8 cellular contexts compared by ENCODE assay signal in genomic region chr7:2680792-2681490, GRCh38. TPM values are rescaled to one million over a fixed set of nuclear protein-coding genes. Genes with fewer than 3 reads are reported as not detected.
DNase-seq lines count a peak whose midpoint lies in the region; ATAC-seq, FAIRE-seq and TF ChIP-seq lines count a peak whose summit lies in the region.

No MANE protein-coding gene starts in this region.

- peaks cover 1% of the 10 kb centered on the region for H3K27me3 Mint-ChIP-seq in activated naive CD4-positive, alpha-beta T cell treated with anti-CD3 and anti-CD28 coated beads for 36 hours (ENCODE audit: low read depth)
- H3K27me3 Mint-ChIP-seq in glutamatergic neuron (ENCODE audit: unreplicated experiment): peaks cover 3% of the 10 kb centered on the region
- H3K27me3 Mint-ChIP-seq in osteocyte (ENCODE audit: unreplicated experiment): no peaks in the 10 kb centered on the region
- H3K27me3 Mint-ChIP-seq in type B pancreatic cell: peaks cover 3% of the 10 kb centered on the region

- CTCF ChIA-PET in activated naive CD4-positive, alpha-beta T cell treated with anti-CD3 and anti-CD28 coated beads for 36 hours (lab: Charles Lee): interaction anchor here (0.6 to 5.2 kb wide), 7 partner anchors 10 to 230 kb away, joined by 3 to 25 read pairs (median 6); no protein-coding TSS in a partner anchor

- no peak overlapping the region for H3K4me3 Mint-ChIP-seq in activated naive CD4-positive, alpha-beta T cell treated with anti-CD3 and anti-CD28 coated beads for 36 hours
- H3K4me3 Mint-ChIP-seq in glutamatergic neuron (ENCODE audit: unreplicated experiment) (no peak overlapping the region), osteocyte (ENCODE audit: unreplicated experiment) (no peak overlapping the region), type B pancreatic cell (no peak overlapping the region)

- H3K9me3 Mint-ChIP-seq in activated naive CD4-positive, alpha-beta T cell treated with anti-CD3 and anti-CD28 coated beads for 36 hours: no peaks in the 10 kb centered on the region
- H3K9me3 Mint-ChIP-seq in glutamatergic neuron (ENCODE audit: unreplicated experiment) (peaks cover 3% of the 10 kb centered on the region), osteocyte (ENCODE audit: unreplicated experiment) (no peaks in the 10 kb centered on the region), type B pancreatic cell (no peaks in the 10 kb centered on the region)

- H3K27ac Mint-ChIP-seq in activated naive CD4-positive, alpha-beta T cell treated with anti-CD3 and anti-CD28 coated beads for 36 hours: no peak overlapping the region
- no peak overlapping the region for H3K27ac Mint-ChIP-seq in glutamatergic neuron (ENCODE audit: unreplicated experiment)
- H3K27ac Mint-ChIP-seq in osteocyte (ENCODE audit: unreplicated experiment): no peak overlapping the region
- no peak overlapping the region for H3K27ac Mint-ChIP-seq in type B pancreatic cell

- ATAC-seq in HG03432 (IDR thresholded peaks at IDR 0.05; ENCODE audit: unreplicated experiment) (peak; percentile 49), HG02759 (IDR thresholded peaks at IDR 0.05; ENCODE audit: unreplicated experiment) (no peak)

- no peaks in the 10 kb centered on the region for H3K4me1 Mint-ChIP-seq in activated naive CD4-positive, alpha-beta T cell treated with anti-CD3 and anti-CD28 coated beads for 36 hours (ENCODE audit: low read depth)
- H3K4me1 Mint-ChIP-seq in glutamatergic neuron (ENCODE audit: low read depth, unreplicated experiment): peaks cover 3% of the 10 kb centered on the region
- H3K4me1 Mint-ChIP-seq in osteocyte (ENCODE audit: unreplicated experiment): no peaks in the 10 kb centered on the region
- no peaks in the 10 kb centered on the region for H3K4me1 Mint-ChIP-seq in type B pancreatic cell (ENCODE audit: unreplicated experiment)

- no peaks in the 10 kb centered on the region for H3K36me3 Mint-ChIP-seq in activated naive CD4-positive, alpha-beta T cell treated with anti-CD3 and anti-CD28 coated beads for 36 hours (ENCODE audit: low read depth)
- H3K36me3 Mint-ChIP-seq in glutamatergic neuron (ENCODE audit: unreplicated experiment) (no peaks in the 10 kb centered on the region), osteocyte (ENCODE audit: unreplicated experiment) (no peaks in the 10 kb centered on the region), type B pancreatic cell (no peaks in the 10 kb centered on the region)

- intact Hi-C loops in activated naive CD4-positive, alpha-beta T cell treated with anti-CD3 and anti-CD28 coated beads for 36 hours (cut with micrococcal nuclease): loop anchor here (1.0 kb wide), 1 partner anchor 230 kb away; no protein-coding TSS in a partner anchor

- TF ChIP-seq CTCF in glutamatergic neuron (IDR thresholded peaks at IDR 0.05; ENCODE audit: partially characterized antibody, unreplicated experiment) (peak; percentile 73), osteocyte (IDR thresholded peaks at IDR 0.05) (peak; percentile 77), type B pancreatic cell (conservative IDR thresholded peaks at IDR 0.05) (peak; percentile 84)

- peak; percentile 8 for FAIRE-seq in RCC 7860 (lab: Jason Lieb, UNC)

- DNase-seq in COLO829 (ENCODE audit: low spot score): peak; percentile 79
- DNase-seq in RCC 7860 (ENCODE audit: low spot score): peak; percentile 64
- peak; percentile 72 for DNase-seq in activated naive CD4-positive, alpha-beta T cell treated with anti-CD3 and anti-CD28 coated beads for 36 hours
- DNase-seq in glutamatergic neuron: peak; percentile 76
- peak; percentile 90 for DNase-seq in osteocyte (ENCODE audit: extremely low spot score, unreplicated experiment)
- DNase-seq in type B pancreatic cell (ENCODE audit: extremely low spot score, unreplicated experiment): no peak

RNA-seq across cellular contexts. Expression of gene AMZ1, which starts 7.1 kb away (rescaled TPM):
- under 1 TPM; 0.36 to 0.47 TPM for total RNA-seq in activated naive CD4-positive, alpha-beta T cell treated with anti-CD3 and anti-CD28 coated beads for 36 hours
- total RNA-seq in glutamatergic neuron (ENCODE audit: unreplicated experiment): 0.15 TPM
- total RNA-seq in osteocyte: 5.8 and 6.6 TPM in 2 replicates
- 1.2 and 5.6 TPM in 2 replicates for total RNA-seq in type B pancreatic cell (ENCODE audit: low replicate concordance)

RNA-seq across cellular contexts. Expression of gene TTYH3, which starts 49.2 kb away (rescaled TPM):
- 10 to 100 TPM; 20.7 to 22.6 TPM for total RNA-seq in activated naive CD4-positive, alpha-beta T cell treated with anti-CD3 and anti-CD28 coated beads for 36 hours
- total RNA-seq in glutamatergic neuron (ENCODE audit: unreplicated experiment): 324 TPM
- total RNA-seq in osteocyte: 371 and 376 TPM in 2 replicates
- total RNA-seq in type B pancreatic cell (ENCODE audit: low replicate concordance): 124 and 166 TPM in 2 replicates
